In the genomic region with DNA sequence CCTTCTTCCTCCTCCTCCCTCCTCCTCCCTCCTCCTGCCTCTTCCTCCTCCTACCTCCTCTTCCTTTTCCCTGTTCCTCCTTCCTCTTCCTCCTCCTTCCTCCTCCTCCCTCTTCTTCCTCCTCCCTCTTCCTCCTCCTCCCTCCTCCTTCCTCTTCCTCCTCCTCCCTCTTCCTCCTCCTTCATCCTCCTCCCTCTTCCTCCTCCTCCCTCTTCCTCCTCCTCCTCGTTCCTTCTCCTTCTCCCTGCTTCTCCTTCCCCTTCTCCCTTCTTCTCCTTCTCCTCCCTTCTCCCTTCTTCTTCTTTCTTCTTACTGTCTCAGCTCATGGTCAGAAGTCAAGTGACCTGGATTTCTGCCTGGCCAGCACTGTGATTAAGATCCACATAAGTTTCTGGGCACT, we compare ENCODE assay signal across 1 cellular context.
TF ChIP-seq lines count a peak whose summit lies in the region.

No MANE protein-coding gene starts in this region.

TF ChIP-seq in HEK293, 187 proteins besides CTCF, POLR2A, EP300 and RAD21 (continued from another document):
- TF ChIP-seq, protein P1, sequence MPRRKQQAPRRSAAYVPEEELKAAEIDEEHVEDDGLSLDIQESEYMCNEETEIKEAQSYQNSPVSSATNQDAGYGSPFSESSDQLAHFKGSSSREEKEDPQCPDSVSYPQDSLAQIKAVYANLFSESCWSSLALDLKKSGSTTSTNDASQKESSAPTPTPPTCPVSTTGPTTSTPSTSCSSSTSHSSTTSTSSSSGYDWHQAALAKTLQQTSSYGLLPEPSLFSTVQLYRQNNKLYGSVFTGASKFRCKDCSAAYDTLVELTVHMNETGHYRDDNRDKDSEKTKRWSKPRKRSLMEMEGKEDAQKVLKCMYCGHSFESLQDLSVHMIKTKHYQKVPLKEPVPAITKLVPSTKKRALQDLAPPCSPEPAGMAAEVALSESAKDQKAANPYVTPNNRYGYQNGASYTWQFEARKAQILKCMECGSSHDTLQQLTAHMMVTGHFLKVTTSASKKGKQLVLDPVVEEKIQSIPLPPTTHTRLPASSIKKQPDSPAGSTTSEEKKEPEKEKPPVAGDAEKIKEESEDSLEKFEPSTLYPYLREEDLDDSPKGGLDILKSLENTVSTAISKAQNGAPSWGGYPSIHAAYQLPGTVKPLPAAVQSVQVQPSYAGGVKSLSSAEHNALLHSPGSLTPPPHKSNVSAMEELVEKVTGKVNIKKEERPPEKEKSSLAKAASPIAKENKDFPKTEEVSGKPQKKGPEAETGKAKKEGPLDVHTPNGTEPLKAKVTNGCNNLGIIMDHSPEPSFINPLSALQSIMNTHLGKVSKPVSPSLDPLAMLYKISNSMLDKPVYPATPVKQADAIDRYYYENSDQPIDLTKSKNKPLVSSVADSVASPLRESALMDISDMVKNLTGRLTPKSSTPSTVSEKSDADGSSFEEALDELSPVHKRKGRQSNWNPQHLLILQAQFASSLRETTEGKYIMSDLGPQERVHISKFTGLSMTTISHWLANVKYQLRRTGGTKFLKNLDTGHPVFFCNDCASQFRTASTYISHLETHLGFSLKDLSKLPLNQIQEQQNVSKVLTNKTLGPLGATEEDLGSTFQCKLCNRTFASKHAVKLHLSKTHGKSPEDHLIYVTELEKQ (tag by site-specific recombination; IDR thresholded peaks at IDR 0.05; ENCODE audit: borderline replicate concordance): no peak
- no peak for TF ChIP-seq SP2 (tag by site-specific recombination; IDR thresholded peaks at IDR 0.05)
- TF ChIP-seq, protein P2, sequence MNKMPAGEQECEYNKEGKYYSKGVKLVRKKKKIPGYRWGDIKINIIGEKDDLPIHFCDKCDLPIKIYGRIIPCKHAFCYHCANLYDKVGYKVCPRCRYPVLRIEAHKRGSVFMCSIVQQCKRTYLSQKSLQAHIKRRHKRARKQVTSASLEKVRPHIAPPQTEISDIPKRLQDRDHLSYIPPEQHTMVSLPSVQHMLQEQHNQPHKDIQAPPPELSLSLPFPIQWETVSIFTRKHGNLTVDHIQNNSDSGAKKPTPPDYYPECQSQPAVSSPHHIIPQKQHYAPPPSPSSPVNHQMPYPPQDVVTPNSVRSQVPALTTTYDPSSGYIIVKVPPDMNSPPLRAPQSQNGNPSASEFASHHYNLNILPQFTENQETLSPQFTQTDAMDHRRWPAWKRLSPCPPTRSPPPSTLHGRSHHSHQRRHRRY (tag by site-specific recombination; IDR thresholded peaks at IDR 0.05): no peak
